8 cellular contexts compared by ENCODE assay signal in the genomic region with DNA sequence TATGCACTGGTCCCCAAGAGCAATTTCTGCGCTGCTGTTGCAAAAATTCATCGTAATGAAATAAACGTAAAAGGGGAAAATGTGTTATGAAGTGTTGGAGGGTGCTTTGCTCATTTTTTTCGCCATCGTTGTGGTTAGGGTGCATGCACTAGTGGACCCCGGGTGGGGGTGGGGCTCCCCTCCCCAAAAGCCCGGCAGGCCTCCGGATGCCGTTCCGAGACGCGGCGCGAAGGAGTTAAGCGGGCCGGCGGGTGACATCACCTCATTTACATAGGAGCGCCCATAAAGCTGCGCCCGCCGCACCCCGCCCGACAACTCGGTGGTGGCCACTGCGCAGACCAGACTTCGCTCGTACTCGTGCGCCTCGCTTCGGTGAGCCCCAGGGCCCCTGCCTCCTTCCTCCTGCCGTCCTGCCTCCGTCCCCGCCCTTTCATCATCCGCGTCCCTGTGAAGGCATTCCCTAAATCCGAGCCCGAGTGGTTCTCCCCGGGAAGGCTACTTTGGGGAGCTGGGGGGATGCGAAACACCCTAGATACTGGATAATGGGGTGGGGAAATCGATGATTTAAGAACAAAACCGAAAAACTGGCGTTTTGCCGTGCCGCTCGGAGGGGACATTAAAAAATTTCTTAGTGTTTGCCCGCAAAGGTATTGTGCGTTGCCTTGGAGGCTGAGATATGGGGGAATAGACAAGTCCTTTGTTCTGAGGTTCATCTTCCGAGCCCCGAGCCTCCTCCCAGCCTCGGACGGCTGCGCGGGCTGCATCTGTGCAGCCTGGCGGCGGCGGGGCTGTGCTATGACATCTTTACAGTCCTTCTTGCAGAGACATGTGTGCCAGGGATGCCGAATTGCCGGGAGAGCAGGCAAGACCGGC. TPM values are rescaled to one million over a fixed set of nuclear protein-coding genes. Genes with fewer than 3 reads are reported as not detected.
DNase-seq lines count a peak whose midpoint lies in the region; ATAC-seq and TF ChIP-seq lines count a peak whose summit lies in the region.

A gene (plus strand): TSS at position 314 of the 873 bp plus-strand sequence.

- ATAC-seq in GM21723 (IDR thresholded peaks at IDR 0.05; ENCODE audit: unreplicated experiment), result peak; percentile 48
- peak; percentile 45 to 48 for ATAC-seq in naive thymus-derived CD8-positive, alpha-beta T cell
- peak; percentile 50 for ATAC-seq in stimulated activated naive CD8-positive, alpha-beta T cell treated with anti-CD3 and anti-CD28 coated beads, Interleukin-15, Interleukin-2, amounts not matched to agents 100 U/mL and 50 U/mL, for 24 hours

- H3K36me3 Mint-ChIP-seq in Caco-2 (ENCODE audit: insufficient read depth, unreplicated experiment), result peaks cover 42% of the 10 kb centered on the region
- peaks cover 50% of the 10 kb centered on the region for H3K36me3 Mint-ChIP-seq in activated T-helper 2 cell treated with anti-CD3 and anti-CD28 coated beads, Interferon-gamma antibody, Interleukin-2, Interleukin-4, amounts not matched to agents 10 μg/mL and 5 μg/mL and 100 μg/mL, durations not matched to agents 14 hours and 24 hours and 36 hours (ENCODE audit: low read depth)
- H3K36me3 Mint-ChIP-seq in naive thymus-derived CD8-positive, alpha-beta T cell, result peaks cover 33 to 46% (median 34%) of the 10 kb centered on the region in 3 donors

- peak within 1 kb of the TSS; percentile 94 for H3K27ac Mint-ChIP-seq in Caco-2 (ENCODE audit: unreplicated experiment)
- H3K27ac Mint-ChIP-seq in activated T-helper 2 cell treated with anti-CD3 and anti-CD28 coated beads, Interferon-gamma antibody, Interleukin-2, Interleukin-4, amounts not matched to agents 10 μg/mL and 5 μg/mL and 100 μg/mL, durations not matched to agents 14 hours and 24 hours and 36 hours, result peak within 1 kb of the TSS; percentile 95
- peak within 1 kb of the TSS; percentile 93 to 98 (median 97) for H3K27ac Mint-ChIP-seq in naive thymus-derived CD8-positive, alpha-beta T cell

- no peaks in the 10 kb centered on the region for H3K27me3 ChIP-seq in Caco-2 (replicated peaks; ENCODE audit: control insufficient read depth, insufficient read depth, low read length)
- no peaks in the 10 kb centered on the region for H3K27me3 ChIP-seq in fibroblast of lung (ENCODE audit: control insufficient read depth, insufficient read depth, low read length)

- DNase-seq in Caco-2 (peak; percentile 83 to 85), LHCN-M2 (ENCODE audit: low read depth) (peak; percentile 82), fibroblast of lung (ENCODE audit: low read depth in 2 of 2) (peak; percentile 76 to 88)
- peak; percentile 84 for DNase-seq in activated T-helper 2 cell treated with anti-CD3 and anti-CD28 coated beads, Interferon-gamma antibody, Interleukin-2, Interleukin-4, amounts not matched to agents 10 μg/mL and 5 μg/mL and 100 μg/mL, durations not matched to agents 14 hours and 24 hours and 36 hours (ENCODE audit: low spot score)
- peak; percentile 64 to 91 (median 80) for DNase-seq in naive thymus-derived CD8-positive, alpha-beta T cell
- peak; percentile 86 for DNase-seq in stimulated activated naive CD8-positive, alpha-beta T cell treated with anti-CD3 and anti-CD28 coated beads, Interleukin-15, Interleukin-2, amounts not matched to agents 100 U/mL and 50 U/mL, for 24 hours

- peak within 1 kb of the TSS; percentile 94 for H3K27ac ChIP-seq in fibroblast of lung (ENCODE audit: insufficient read depth, low read length)

- no peak within 1 kb of the TSS for H2AFZ ChIP-seq in fibroblast of lung (ENCODE audit: low read length)

- H3K4me3 ChIP-seq in Caco-2 (ENCODE audit: low read depth, low read length) (peak within 1 kb of the TSS; percentile 67), fibroblast of lung (replicated peaks in 1 of 4; ENCODE audit: control extremely low read depth in 1 of 4, insufficient read depth in 1 of 4, low read depth in 3 of 4, low read length in 4 of 4) (peak within 1 kb of the TSS; percentile 72 to 94 (median 82))

- H3K27me3 Mint-ChIP-seq in Caco-2 (ENCODE audit: insufficient read depth, unreplicated experiment), result no peaks in the 10 kb centered on the region
- no peaks in the 10 kb centered on the region for H3K27me3 Mint-ChIP-seq in activated T-helper 2 cell treated with anti-CD3 and anti-CD28 coated beads, Interferon-gamma antibody, Interleukin-2, Interleukin-4, amounts not matched to agents 10 μg/mL and 5 μg/mL and 100 μg/mL, durations not matched to agents 14 hours and 24 hours and 36 hours (ENCODE audit: low read depth)
- H3K27me3 Mint-ChIP-seq in naive thymus-derived CD8-positive, alpha-beta T cell, result no peaks in the 10 kb centered on the region

- H3K4me1 Mint-ChIP-seq in Caco-2 (ENCODE audit: low read depth, unreplicated experiment), result peaks cover 10% of the 10 kb centered on the region
- peaks cover 35% of the 10 kb centered on the region for H3K4me1 Mint-ChIP-seq in activated T-helper 2 cell treated with anti-CD3 and anti-CD28 coated beads, Interferon-gamma antibody, Interleukin-2, Interleukin-4, amounts not matched to agents 10 μg/mL and 5 μg/mL and 100 μg/mL, durations not matched to agents 14 hours and 24 hours and 36 hours (ENCODE audit: low read depth)
- peaks cover 10 to 51% (median 29%) of the 10 kb centered on the region in 4 donors for H3K4me1 Mint-ChIP-seq in naive thymus-derived CD8-positive, alpha-beta T cell

- H3K4me3 Mint-ChIP-seq in Caco-2 (ENCODE audit: unreplicated experiment), result peak within 1 kb of the TSS; percentile 97
- H3K4me3 Mint-ChIP-seq in activated T-helper 2 cell treated with anti-CD3 and anti-CD28 coated beads, Interferon-gamma antibody, Interleukin-2, Interleukin-4, amounts not matched to agents 10 μg/mL and 5 μg/mL and 100 μg/mL, durations not matched to agents 14 hours and 24 hours and 36 hours (ENCODE audit: low read depth), result peak within 1 kb of the TSS; percentile 96
- peak within 1 kb of the TSS; percentile 95 to 99 (median 97) for H3K4me3 Mint-ChIP-seq in naive thymus-derived CD8-positive, alpha-beta T cell

- H3K9me3 ChIP-seq in Caco-2 (no peaks in the 10 kb centered on the region), fibroblast of lung (ENCODE audit: control insufficient read depth, insufficient read depth, low read depth, low read length) (no peaks in the 10 kb centered on the region)

- H3K4me1 ChIP-seq in Caco-2 (peaks cover 10% of the 10 kb centered on the region), fibroblast of lung (ENCODE audit: control insufficient read depth, extremely low read depth, insufficient read depth, low read length) (no peaks in the 10 kb centered on the region)

- CTCF ChIA-PET in Caco-2 (lab: Charles Lee), result interaction anchor here (1.0 kb wide), 1 partner anchor 28 kb away, joined by 4 read pairs; no protein-coding TSS in a partner anchor

- peak within 1 kb of the TSS; percentile 87 for H3K4me2 ChIP-seq in fibroblast of lung (ENCODE audit: extremely low read depth, insufficient read depth, low read length)

- H3K36me3 ChIP-seq in Caco-2 (ENCODE audit: control insufficient read depth, insufficient read depth, low read length) (no peaks in the 10 kb centered on the region), fibroblast of lung (ENCODE audit: control insufficient read depth, insufficient read depth, low read length) (peaks cover 2% of the 10 kb centered on the region)

- POLR2A ChIA-PET in Caco-2 (lab: Charles Lee), result interaction anchor here (0.7 kb wide), 3 partner anchors 28 to 54 kb away, joined by 3 to 4 read pairs (median 3); no protein-coding TSS in a partner anchor
- POLR2A ChIA-PET in naive thymus-derived CD8-positive, alpha-beta T cell (lab: Charles Lee), result interaction anchor here (0.6 to 24.3 kb wide), 20 partner anchors 9 to 760 kb away, joined by 3 to 1336 read pairs (median 7); a partner anchor contains a TSS

- no peak for TF ChIP-seq CTCF in Caco-2 (IDR thresholded peaks at IDR 0.05; ENCODE audit: insufficient read depth in 1 of 2, low read depth in 1 of 2, low read length in 1 of 2, severe bottlenecking in 1 of 2, unreplicated experiment in 1 of 2)
- TF ChIP-seq CTCF in fibroblast of lung (conservative IDR thresholded peaks at IDR 0.05 in 1 of 2, IDR thresholded peaks at IDR 0.05 in 1 of 2; ENCODE audit: low read depth in 1 of 2, low read length in 2 of 2), result no peak

- intact Hi-C loops in Caco-2 (cut with micrococcal nuclease; ENCODE audit: unreplicated experiment), result loop anchor here (2.0 to 10.0 kb wide), 5 partner anchors 14 to 672 kb away; no protein-coding TSS in a partner anchor
- intact Hi-C loops in activated T-helper 2 cell treated with anti-CD3 and anti-CD28 coated beads, Interferon-gamma antibody, Interleukin-2, Interleukin-4, amounts not matched to agents 10 μg/mL and 5 μg/mL and 100 μg/mL, durations not matched to agents 14 hours and 24 hours and 36 hours (cut with micrococcal nuclease), result loop anchor here (1.0 to 5.0 kb wide), 2 partner anchors 19 to 37 kb away; no protein-coding TSS in a partner anchor

- no peaks in the 10 kb centered on the region for H4K20me1 ChIP-seq in fibroblast of lung (ENCODE audit: control insufficient read depth, extremely low read depth, insufficient read depth, low read length)

- peak within 1 kb of the TSS; percentile 96 for H3K9ac ChIP-seq in fibroblast of lung (ENCODE audit: insufficient read depth, low read length)

- TF ChIP-seq POLR2A in Raji (IDR thresholded peaks at IDR 0.05; ENCODE audit: insufficient read depth, low read depth, low read length), result peak; percentile 98

- H3K9me3 Mint-ChIP-seq in Caco-2 (ENCODE audit: unreplicated experiment), result no peaks in the 10 kb centered on the region
- H3K9me3 Mint-ChIP-seq in activated T-helper 2 cell treated with anti-CD3 and anti-CD28 coated beads, Interferon-gamma antibody, Interleukin-2, Interleukin-4, amounts not matched to agents 10 μg/mL and 5 μg/mL and 100 μg/mL, durations not matched to agents 14 hours and 24 hours and 36 hours, result no peaks in the 10 kb centered on the region
- peaks cover 0 to 21% (median 0%) of the 10 kb centered on the region in 9 donors for H3K9me3 Mint-ChIP-seq in naive thymus-derived CD8-positive, alpha-beta T cell

- BruUV-seq in Caco-2 (replicated peaks; lab: Mats Ljungman, UMichigan), result TSS peak; percentile 82

- peaks cover 17% of the 10 kb centered on the region for H3K79me2 ChIP-seq in fibroblast of lung (ENCODE audit: control insufficient read depth, insufficient read depth, low read length)

RNA-seq across cellular contexts. Expression of the gene that starts here (rescaled TPM):
- 1,007 and 1,095 TPM in 2 replicates for total RNA-seq in Caco-2 (2022)
- 5,577 and 7,816 TPM in 2 replicates for total RNA-seq in LHCN-M2 (2014; rRNA removed)
- polyA plus RNA-seq in LHCN-M2 (2012), result 11,098 TPM
- 7,759 and 7,983 TPM in 2 replicates for total RNA-seq in activated T-helper 2 cell treated with anti-CD3 and anti-CD28 coated beads, Interferon-gamma antibody, Interleukin-2, Interleukin-4, amounts not matched to agents 10 μg/mL and 5 μg/mL and 100 μg/mL, durations not matched to agents 14 hours and 24 hours and 36 hours
- 14,195 and 17,013 TPM in 2 replicates for total RNA-seq in fibroblast of lung
- polyA plus RNA-seq in fibroblast of lung, result 10,803 and 14,631 TPM in 2 replicates
- polyA plus RNA-seq in fibroblast of lung (2012), result 9,084 and 12,343 TPM in 2 replicates
- polyA minus RNA-seq in fibroblast of lung (ENCODE audit: low replicate concordance), result 550 and 997 TPM in 2 replicates
- total RNA-seq in naive thymus-derived CD8-positive, alpha-beta T cell, result 1,000 to 10,000 TPM; 4,350 to 4,478 TPM
- polyA plus RNA-seq in naive thymus-derived CD8-positive, alpha-beta T cell, result over 10,000 TPM; 23,903 to 30,039 (median 28,786) TPM

Comparison
In these comparisons a context has a peak if more than half of its experiments do, and no peak if none do; other contexts are left out.
1. Peak in every context shown above with its lines: DNase-seq, ATAC-seq, H3K4me3 ChIP-seq and H3K27ac ChIP-seq.